Comparison of ENCODE assay signal across 8 cellular contexts in genomic region chr11:93783767-93784151, GRCh38. TPM values are rescaled to one million over a fixed set of nuclear protein-coding genes. Genes with fewer than 3 reads are reported as not detected.
DNase-seq lines count a peak whose midpoint lies in the region; ATAC-seq, FAIRE-seq and TF ChIP-seq lines count a peak whose summit lies in the region.

No MANE protein-coding gene starts in this region.

- ATAC-seq in HG03060 (IDR thresholded peaks at IDR 0.05; ENCODE audit: low read depth, unreplicated experiment) (peak; percentile 24), WTC11 (peak; percentile 55), left ventricle myocardium superior (peak; percentile 61)

- FAIRE-seq in small intestine (lab: Jason Lieb, UNC): no peak

- peaks cover 35% of the 10 kb centered on the region for H3K4me1 Mint-ChIP-seq in T-helper 1 cell treated with Interleukin-12 subunit alpha and Interleukin-12 subunit beta and Interleukin-4 antibody, amounts not matched to agents 30 μg/mL and 1 μg/mL, for 36 hours (ENCODE audit: low read depth)
- peaks cover 23% of the 10 kb centered on the region for H3K4me1 Mint-ChIP-seq in WTC11

- no peaks in the 10 kb centered on the region for H3K9me3 ChIP-seq in small intestine (ENCODE audit: control insufficient read depth, low read depth)

- peaks cover 2 to 5% of the 10 kb centered on the region in 2 donors for H3K4me1 ChIP-seq in small intestine (ENCODE audit: control insufficient read depth in 2 of 2, insufficient read depth in 1 of 2, low read depth in 1 of 2, low read length in 1 of 2)

- DNase-seq in T-helper 1 cell (no peak), WTC11 (ENCODE audit: low spot score) (no peak), left ventricle myocardium superior (no peak), small intestine (no peak), NCI-H128 (lab: John Stamatoyannopoulos, UW; ENCODE audit: unreplicated experiment) (no peak)
- no peak for DNase-seq in stimulated activated naive CD4-positive, alpha-beta T cell treated with Interleukin-2 at 50 U/mL for 16 hours (lab: John Stamatoyannopoulos, UW)

- H3K27ac ChIP-seq in small intestine (ENCODE audit: low read depth in 1 of 2, low read length in 1 of 2): peak overlapping the region in 1 of 2 donors; percentile 59

- peaks cover 21% of the 10 kb centered on the region for H3K36me3 Mint-ChIP-seq in T-helper 1 cell treated with Interleukin-12 subunit alpha and Interleukin-12 subunit beta and Interleukin-4 antibody, amounts not matched to agents 30 μg/mL and 1 μg/mL, for 36 hours (ENCODE audit: low read depth)
- H3K36me3 Mint-ChIP-seq in WTC11: peaks cover 13% of the 10 kb centered on the region

- WGBS in small intestine, 3 donors: 0 to 3% (median 1%) methylated on average over 11 of the region's 11 CpGs

- CTCF ChIA-PET in WTC11 (lab: Charles Lee): interaction anchor here (0.8 to 1.6 kb wide), 9 partner anchors 8 to 112 kb away, joined by 3 to 24 read pairs (median 4); partner anchors contain the start of genes C11orf54 and TAF1D

- intact Hi-C loops in left ventricle myocardium superior (cut with micrococcal nuclease): loop anchor here (5.0 kb wide), 1 partner anchor 41 kb away; the partner anchor contains the start of genes C11orf54 and TAF1D

- peaks cover under 1% of the 10 kb centered on the region for H3K9me3 Mint-ChIP-seq in T-helper 1 cell treated with Interleukin-12 subunit alpha and Interleukin-12 subunit beta and Interleukin-4 antibody, amounts not matched to agents 30 μg/mL and 1 μg/mL, for 36 hours
- H3K9me3 Mint-ChIP-seq in WTC11: no peaks in the 10 kb centered on the region

- H3K36me3 ChIP-seq in small intestine (ENCODE audit: control insufficient read depth in 2 of 2, insufficient read depth in 2 of 2, low read length in 2 of 2): no peaks in the 10 kb centered on the region

- no peaks in the 10 kb centered on the region for H3K27me3 Mint-ChIP-seq in T-helper 1 cell treated with Interleukin-12 subunit alpha and Interleukin-12 subunit beta and Interleukin-4 antibody, amounts not matched to agents 30 μg/mL and 1 μg/mL, for 36 hours (ENCODE audit: low read depth)
- H3K27me3 Mint-ChIP-seq in WTC11 (ENCODE audit: low read depth): no peaks in the 10 kb centered on the region

- no peaks in the 10 kb centered on the region for H3K27me3 ChIP-seq in small intestine (ENCODE audit: control insufficient read depth in 2 of 2, insufficient read depth in 2 of 2, low read length in 2 of 2)

- peak overlapping the region; percentile 99 for H3K4me3 Mint-ChIP-seq in T-helper 1 cell treated with Interleukin-12 subunit alpha and Interleukin-12 subunit beta and Interleukin-4 antibody, amounts not matched to agents 30 μg/mL and 1 μg/mL, for 36 hours
- peak overlapping the region; percentile 94 for H3K4me3 Mint-ChIP-seq in WTC11

- H3K27ac Mint-ChIP-seq in T-helper 1 cell treated with Interleukin-12 subunit alpha and Interleukin-12 subunit beta and Interleukin-4 antibody, amounts not matched to agents 30 μg/mL and 1 μg/mL, for 36 hours: peak overlapping the region; percentile 82
- H3K27ac Mint-ChIP-seq in WTC11: peak overlapping the region; percentile 97

- peak overlapping the region; percentile 79 to 88 for H3K4me3 ChIP-seq in small intestine (ENCODE audit: low read depth in 1 of 2, low read length in 2 of 2)

- no peak for TF ChIP-seq CTCF in WTC11 (IDR thresholded peaks at IDR 0.05)

- POLR2A ChIA-PET in WTC11 (lab: Charles Lee): interaction anchor here (0.7 to 3.0 kb wide), 13 partner anchors 9 to 728 kb away, joined by 3 to 57 read pairs (median 4); partner anchors contain the start of genes C11orf54, C11orf97, TAF1D and VSTM5

TF ChIP-seq in WTC11, 78 proteins besides CTCF, POLR2A, EP300 and RAD21:
- TF ChIP-seq AR (CRISPR knock-in tag; IDR thresholded peaks at IDR 0.05): peak; percentile 32; the same call in 1 of the 2 replicates
- no peak for TF ChIP-seq GABPB1 (CRISPR knock-in tag; IDR thresholded peaks at IDR 0.05)

RNA-seq across cellular contexts. Expression of gene MED17, which starts 0.3 kb away (rescaled TPM):
- total RNA-seq in WTC11 (2021): 25.3 to 30.5 TPM (median 29.6 TPM) in 3 replicates
- total RNA-seq in left ventricle myocardium superior: 20.3 TPM
- 10 to 100 TPM in 1 of 3 donors, 1 to 10 TPM in 2; 8.5 to 12.6 (median 9.5) TPM for polyA plus RNA-seq in small intestine

RNA-seq across cellular contexts. Expression of gene C11orf54, which starts 42.3 kb away (rescaled TPM):
- total RNA-seq in WTC11 (2021) (24.5 to 25.4 TPM (median 25.3 TPM) in 3 replicates), left ventricle myocardium superior (36.4 TPM)
- 10 to 100 TPM; 26.3 to 81.0 (median 43.5) TPM for polyA plus RNA-seq in small intestine

RNA-seq across cellular contexts. Expression of gene TAF1D, which starts 42.5 kb away (rescaled TPM):
- total RNA-seq in WTC11 (2021) (173 to 223 TPM (median 185 TPM) in 3 replicates), left ventricle myocardium superior (36.1 TPM)
- 10 to 100 TPM; 45.9 to 73.5 (median 66.2) TPM for polyA plus RNA-seq in small intestine
